Comparison of ENCODE assay signal across 9 cellular contexts in genomic region chr18:2104620-2105462, GRCh38.
DNase-seq lines count a peak whose midpoint lies in the region; ATAC-seq and TF ChIP-seq lines count a peak whose summit lies in the region.
"Had no signal": no experiment of that assay in that cellular context is flagged by ENCODE, and none has a peak within 500 bp of the region (broad histone marks: within the 10 kb centered on the region; RNA-seq: fewer than 3 reads in every experiment).

No MANE protein-coding gene starts in this region.

- no peak overlapping the region for H3K27ac Mint-ChIP-seq in memory B cell

- H3K27ac ChIP-seq in testis: no peak overlapping the region
- H3K27ac ChIP-seq: BLaER1 treated with 17β-estradiol and CSF1 and Interleukin-3, amounts not matched to agents 10 nM and 100 nM had no signal

- no peak for TF ChIP-seq POLR2A in testis (IDR thresholded peaks at IDR 0.05)

- intact Hi-C loops in testis (cut with DNase I; ENCODE audit: low total_unique reads): no loop called here

- H3K27me3 ChIP-seq in testis: no peaks in the 10 kb centered on the region
- H3K27me3 ChIP-seq: BLaER1 treated with 17β-estradiol and CSF1 and Interleukin-3, amounts not matched to agents 10 nM and 100 nM had no signal

- H3K4me1 ChIP-seq in testis: no peaks in the 10 kb centered on the region

- no peak overlapping the region for H3K4me3 Mint-ChIP-seq in memory B cell

- H3K36me3 ChIP-seq in testis (ENCODE audit: low read depth, missing control alignments): no peaks in the 10 kb centered on the region
- H3K36me3 ChIP-seq: BLaER1 treated with 17β-estradiol and CSF1 and Interleukin-3, amounts not matched to agents 10 nM and 100 nM had no signal

- H3K36me3 Mint-ChIP-seq in memory B cell: no peaks in the 10 kb centered on the region

- no peaks in the 10 kb centered on the region for H3K27me3 Mint-ChIP-seq in memory B cell

- ATAC-seq in memory B cell (ENCODE audit: low read depth): peak; percentile 50

- peaks cover 1% of the 10 kb centered on the region for H3K9me3 Mint-ChIP-seq in memory B cell

- TF ChIP-seq CTCF in testis (IDR thresholded peaks at IDR 0.05): peak; percentile 71 to 81 (median 77)

- peak; percentile 12 to 33 (median 17) for DNase-seq in NCI-H1417 (lab: John Stamatoyannopoulos, UW)
- no peak for DNase-seq in NCI-H1417 treated with DMSO at 0.1 percent for 48 hours (lab: John Stamatoyannopoulos, UW)
- peak; percentile 49 for DNase-seq in H4 (ENCODE audit: low spot score)
- DNase-seq in LHCN-M2 (ENCODE audit: low read depth): peak; percentile 49
- peak; percentile 16 for DNase-seq in activated CD4-positive, CD25-positive, alpha-beta regulatory T cell treated with anti-CD3 and anti-CD28 coated beads, Interleukin-2, amount 50 U/mL, for 16 hours (ENCODE audit: low read depth, low spot score)
- peak; percentile 75 for DNase-seq in dermis blood vessel endothelial cell
- DNase-seq in memory B cell (ENCODE audit: low spot score in 2 of 2): peak in 1 of 2 donors; percentile 17
- DNase-seq in testis: peak; percentile 86

- 30 to 42% methylated on average over 16 of the region's 16 CpGs for WGBS in testis, 2 donors

- H3K4me1 Mint-ChIP-seq in memory B cell: peaks cover 9% of the 10 kb centered on the region

- H3K4me3 ChIP-seq in testis: no peak overlapping the region
- H3K4me3 ChIP-seq: BLaER1 treated with 17β-estradiol and CSF1 and Interleukin-3, amounts not matched to agents 10 nM and 100 nM had no signal

- no peaks in the 10 kb centered on the region for H3K9me3 ChIP-seq in testis
